ENCODE assay signal across 18 cellular contexts in the genomic region with DNA sequence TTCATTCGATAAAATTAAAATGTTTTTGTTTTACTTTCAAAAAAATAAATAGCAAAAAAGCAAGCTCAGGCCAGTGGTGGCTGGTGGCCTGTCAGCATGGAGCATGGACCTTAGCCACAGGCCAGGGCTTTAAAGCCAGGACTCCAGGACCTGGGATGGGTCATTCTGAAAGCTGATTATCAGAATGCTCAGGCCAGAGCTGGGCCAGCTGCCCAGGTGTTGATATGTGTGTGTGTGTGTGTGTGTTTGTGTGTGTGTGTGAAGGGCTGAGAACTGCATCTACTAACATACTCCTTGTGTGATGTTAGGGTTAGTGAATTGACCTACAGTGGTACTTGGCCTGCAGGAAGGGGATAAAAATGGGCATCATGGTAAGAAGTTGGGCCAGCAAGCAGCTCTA. TPM values are rescaled to one million over a fixed set of nuclear protein-coding genes. Genes with fewer than 3 reads are reported as not detected.
"Had no signal": no experiment of that assay in that cellular context is flagged by ENCODE, and none has a peak within 500 bp of the region (broad histone marks: within the 10 kb centered on the region; RNA-seq: fewer than 3 reads in every experiment).

No MANE protein-coding gene starts in this region.

- H3K27me3 ChIP-seq: dorsolateral prefrontal cortex, neural progenitor cell, ovary, transverse colon had no signal

- DNase-seq: cortex of kidney; dorsolateral prefrontal cortex; effector CD8-positive, alpha-beta T cell; foreskin melanocyte; kidney; left colon; lower lobe of right lung; midbrain; ovary; spleen; stimulated activated CD4-positive, alpha-beta T cell treated with anti-CD3 and anti-CD28 coated beads, Interleukin-15, amount 100 ng/mL, for 24 hours; stimulated activated CD4-positive, alpha-beta T cell treated with anti-CD3 and anti-CD28 coated beads, Interleukin-1b, Interleukin-23, amount 100 ng/mL, for 48 hours; stimulated activated CD4-positive, alpha-beta T cell treated with anti-CD3 and anti-CD28 coated beads, Interleukin-4, amount 100 ng/mL, for 24 hours; transverse colon had no signal

- H3K36me3 ChIP-seq: lower lobe of right lung, neural progenitor cell, ovary, spleen, transverse colon had no signal

- H3K4me3 ChIP-seq: dorsolateral prefrontal cortex, lower lobe of right lung, neural progenitor cell, ovary, spleen, transverse colon had no signal

- H3K27ac ChIP-seq: dorsolateral prefrontal cortex, lower lobe of right lung, neural progenitor cell, ovary, spleen, transverse colon had no signal

- ATAC-seq: left colon; lower lobe of right lung; natural killer cell treated with Interleukin-12 subunit alpha and Interleukin-12 subunit beta and Interleukin-15 and Interleukin-18, amount 100 ng/mL, for 72 hours; sciatic nerve; stimulated activated memory B cell treated with anti-CD40 and anti-IgM and Interleukin-4, amounts not matched to agents 10 μg/mL and 1 μg/mL and 100 μg/mL, for 72 hours had no signal

- H3K4me1 ChIP-seq: lower lobe of right lung, neural progenitor cell, spleen, transverse colon had no signal

- H3K9me3 ChIP-seq: lower lobe of right lung, ovary, spleen, transverse colon had no signal

RNA-seq across cellular contexts. Expression of a gene that starts 21.5 kb away (rescaled TPM):
- total RNA-seq: natural killer cell treated with Interleukin-12 subunit alpha and Interleukin-12 subunit beta and Interleukin-15 and Interleukin-18, amount 100 ng/mL, for 72 hours had no signal
